27 cellular contexts compared by ENCODE assay signal in the genomic region with DNA sequence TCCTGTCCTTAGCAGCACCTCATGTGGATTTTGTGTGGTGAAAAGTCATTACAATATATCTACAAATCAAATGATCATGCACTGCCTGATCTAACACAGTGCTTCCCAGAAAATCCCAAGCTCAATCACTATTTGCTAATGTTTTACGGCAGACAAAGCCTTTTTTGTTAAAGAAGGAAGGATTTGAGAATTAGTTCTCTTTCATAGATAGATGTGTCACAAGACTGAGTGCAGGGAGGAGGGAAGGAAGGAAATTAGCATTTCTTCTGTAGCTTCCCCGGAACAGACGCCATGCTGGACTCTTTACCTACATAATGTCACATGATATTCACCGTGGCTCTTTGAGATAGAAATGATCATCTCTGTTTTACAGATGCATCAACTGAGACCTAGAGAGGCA.
"Had no signal": no experiment of that assay in that cellular context is flagged by ENCODE, and none has a peak within 500 bp of the region (broad histone marks: within the 10 kb centered on the region; RNA-seq: fewer than 3 reads in every experiment).

No MANE protein-coding gene starts in this region.

- H3K27me3 Mint-ChIP-seq: activated naive CD8-positive, alpha-beta T cell had no signal

- H3K36me3 ChIP-seq: adrenal gland, ascending aorta, neutrophil, ovary, right atrium auricular region, thoracic aorta had no signal

- H3K4me3 ChIP-seq: adrenal gland, ascending aorta, ovary, psoas muscle, right atrium auricular region, thoracic aorta had no signal

- DNase-seq: activated B cell treated with CpG ODN at 0.5 μM for 24 hours; activated CD4-positive, alpha-beta T cell treated with anti-CD3 and anti-CD28 coated beads for 36 hours; activated CD4-positive, alpha-beta T cell treated with anti-CD3 and anti-CD28 coated beads, Interleukin-2, amount 50 U/mL, for 4 hours; activated CD8-positive, alpha-beta memory T cell treated with anti-CD3 and anti-CD28 coated beads for 24 hours; activated CD8-positive, alpha-beta memory T cell treated with anti-CD3 and anti-CD28 coated beads, Interleukin-2, amount 50 U/mL, for 4 hours; activated naive CD4-positive, alpha-beta T cell; activated T-cell treated with anti-CD3 and anti-CD28 coated beads, Interleukin-2, amount 50 U/mL, for 24 hours; adrenal gland; central memory CD4-positive, alpha-beta T cell; effector memory CD4-positive, alpha-beta T cell; hippocampal formation; islet precursor cell; left colon; mesenchymal stem cell; ovary; psoas muscle; stimulated activated CD4-positive, alpha-beta T cell treated with anti-CD3 and anti-CD28 coated beads, Interleukin-4, amount 100 ng/mL, for 24 hours; stimulated activated naive CD4-positive, alpha-beta T cell treated with Interleukin-2 at 50 U/mL for 16 hours; T-helper 1 cell had no signal

- H3K36me3 Mint-ChIP-seq: activated naive CD8-positive, alpha-beta T cell had no signal

- H3K4me1 ChIP-seq: adrenal gland, ascending aorta, psoas muscle, right atrium auricular region had no signal

- H3K4me3 Mint-ChIP-seq: activated B cell treated with CpG ODN at 0.5 μM for 24 hours; activated CD4-positive, alpha-beta T cell treated with anti-CD3 and anti-CD28 coated beads for 36 hours; activated naive CD8-positive, alpha-beta T cell; activated T-cell treated with anti-CD3 and anti-CD28 coated beads, Interleukin-2, amount 50 U/mL, for 24 hours; type B pancreatic cell had no signal

- H3K9me3 Mint-ChIP-seq: activated B cell treated with CpG ODN at 0.5 μM for 24 hours; activated T-cell treated with anti-CD3 and anti-CD28 coated beads, Interleukin-2, amount 50 U/mL, for 24 hours; activated T-helper 2 cell treated with anti-CD3 and anti-CD28 coated beads, Interferon-gamma antibody, Interleukin-2, Interleukin-4, amounts not matched to agents 10 μg/mL and 5 μg/mL and 100 μg/mL, durations not matched to agents 14 hours and 24 hours and 36 hours had no signal

- H3K27ac ChIP-seq: adrenal gland, ascending aorta, neutrophil, ovary, psoas muscle, right atrium auricular region, thoracic aorta had no signal

- H3K27me3 ChIP-seq: adrenal gland, ascending aorta, neutrophil, ovary, right atrium auricular region had no signal

- H3K4me1 Mint-ChIP-seq: activated B cell treated with CpG ODN at 0.5 μM for 24 hours; activated CD4-positive, alpha-beta T cell treated with anti-CD3 and anti-CD28 coated beads for 36 hours had no signal

- ATAC-seq: activated CD4-positive, alpha-beta T cell treated with anti-CD3 and anti-CD28 coated beads for 36 hours; esophagus mucosa; left colon; psoas muscle had no signal

- H3K27ac Mint-ChIP-seq: activated B cell treated with CpG ODN at 0.5 μM for 24 hours; activated CD4-positive, alpha-beta T cell treated with anti-CD3 and anti-CD28 coated beads for 36 hours; activated naive CD8-positive, alpha-beta T cell; activated T-cell treated with anti-CD3 and anti-CD28 coated beads, Interleukin-2, amount 50 U/mL, for 24 hours; activated T-helper 2 cell treated with anti-CD3 and anti-CD28 coated beads, Interferon-gamma antibody, Interleukin-2, Interleukin-4, amounts not matched to agents 10 μg/mL and 5 μg/mL and 100 μg/mL, durations not matched to agents 14 hours and 24 hours and 36 hours; type B pancreatic cell had no signal

- H3K9me3 ChIP-seq: adrenal gland, ascending aorta, neutrophil, ovary, psoas muscle, right atrium auricular region, thoracic aorta had no signal
